ENCODE assay signal across 7 cellular contexts in genomic region chr12:109476807-109477184, GRCh38. TPM values are rescaled to one million over a fixed set of nuclear protein-coding genes. Genes with fewer than 3 reads are reported as not detected.
A peak's percentile ranks its signal among the peaks of the same experiment; 100 is the strongest.
DNase-seq lines count a peak whose midpoint lies in the region; ATAC-seq and TF ChIP-seq lines count a peak whose summit lies in the region.

No MANE protein-coding gene starts in this region.

- DNase-seq in HAP-1 (ENCODE audit: low spot score in 2 of 2) (peak in 1 of 2 experiments; percentile 5), T-helper 17 cell (no peak), glutamatergic neuron (no peak), NCI-H82 (lab: John Stamatoyannopoulos, UW) (no peak), GOT3 (lab: John Stamatoyannopoulos, UW) (no peak)

- H3K4me1 Mint-ChIP-seq in T-helper 17 cell = peaks cover 40% of the 10 kb centered on the region
- peaks cover 6% of the 10 kb centered on the region for H3K4me1 Mint-ChIP-seq in glutamatergic neuron (ENCODE audit: low read depth, unreplicated experiment)

- H3K4me1 ChIP-seq in HAP-1 (peaks cover 5% of the 10 kb centered on the region; the same call in 1 of the 2 replicates), skeletal muscle tissue (ENCODE audit: control insufficient read depth in 3 of 3, insufficient read depth in 3 of 3, low read length in 3 of 3) (peaks cover 22 to 42% (median 28%) of the 10 kb centered on the region in 3 donors)

- peak overlapping the region; percentile 95 to 99 (median 98) for H3K9ac ChIP-seq in skeletal muscle tissue (ENCODE audit: low read depth in 1 of 3, low read length in 3 of 3)

- H3K36me3 Mint-ChIP-seq in T-helper 17 cell (ENCODE audit: low read depth) (peaks cover 3% of the 10 kb centered on the region), glutamatergic neuron (ENCODE audit: unreplicated experiment) (no peaks in the 10 kb centered on the region)

- H3K27ac Mint-ChIP-seq in T-helper 17 cell (peak overlapping the region; percentile 98), glutamatergic neuron (ENCODE audit: unreplicated experiment) (peak overlapping the region; percentile 100)

- peak overlapping the region; percentile 99 for H3K4me3 Mint-ChIP-seq in T-helper 17 cell
- H3K4me3 Mint-ChIP-seq in glutamatergic neuron (ENCODE audit: unreplicated experiment) = peak overlapping the region; percentile 100

- peak overlapping the region; percentile 97 for H3K4me3 ChIP-seq in HAP-1
- H3K4me3 ChIP-seq in skeletal muscle tissue (ENCODE audit: low read length in 3 of 3) = peak overlapping the region; percentile 93 to 98 (median 96)

- ATAC-seq in T-helper 17 cell (peak; percentile 3), GM19467 (IDR thresholded peaks at IDR 0.05; ENCODE audit: unreplicated experiment) (no peak)

- H3K9me3 ChIP-seq in HAP-1 = no peaks in the 10 kb centered on the region
- H3K9me3 ChIP-seq in T-helper 17 cell (ENCODE audit: control insufficient read depth, low read length, poor library complexity, severe bottlenecking) = no peaks in the 10 kb centered on the region
- H3K9me3 ChIP-seq in skeletal muscle tissue (ENCODE audit: control insufficient read depth in 3 of 3, low read length in 3 of 3) = no peaks in the 10 kb centered on the region

- no peaks in the 10 kb centered on the region for H3K27me3 Mint-ChIP-seq in T-helper 17 cell
- no peaks in the 10 kb centered on the region for H3K27me3 Mint-ChIP-seq in glutamatergic neuron (ENCODE audit: unreplicated experiment)

- no peaks in the 10 kb centered on the region for H3K27me3 ChIP-seq in HAP-1 (ENCODE audit: low read depth)
- H3K27me3 ChIP-seq in skeletal muscle tissue (ENCODE audit: control insufficient read depth in 3 of 3, insufficient read depth in 3 of 3, low read length in 3 of 3) = no peaks in the 10 kb centered on the region

- no peaks in the 10 kb centered on the region for H3K9me3 Mint-ChIP-seq in glutamatergic neuron (ENCODE audit: unreplicated experiment)

- peaks cover 7% of the 10 kb centered on the region for H3K36me3 ChIP-seq in HAP-1 (replicated peaks)
- H3K36me3 ChIP-seq in skeletal muscle tissue (ENCODE audit: control insufficient read depth in 3 of 3, insufficient read depth in 3 of 3, low read length in 3 of 3) = peaks cover 0 to 3% (median 0%) of the 10 kb centered on the region in 3 donors

- in situ Hi-C loops in HAP-1 (cut with MboI; ENCODE audit: low sequenced_read_pairs) = no loop called here

- H3K27ac ChIP-seq in skeletal muscle tissue (ENCODE audit: low read depth, low read length) = peak overlapping the region; percentile 96

- TF ChIP-seq CTCF in glutamatergic neuron (IDR thresholded peaks at IDR 0.05; ENCODE audit: partially characterized antibody, unreplicated experiment) = no peak

RNA-seq across cellular contexts. Expression of gene KCTD10, which starts 0.3 kb away (rescaled TPM):
- total RNA-seq in T-helper 17 cell (10 to 100 TPM; 19.5 to 35.2 TPM), glutamatergic neuron (ENCODE audit: unreplicated experiment) (95.2 TPM), skeletal muscle tissue (24.0 TPM)

RNA-seq across cellular contexts. Expression of gene UBE3B, which starts 0.6 kb away (rescaled TPM):
- total RNA-seq in T-helper 17 cell (10 to 100 TPM; 26.9 to 32.9 TPM), glutamatergic neuron (ENCODE audit: unreplicated experiment) (44.2 TPM), skeletal muscle tissue (21.4 TPM)
